20 cellular contexts compared by ENCODE assay signal in genomic region chr18:45652703-45653490, GRCh38. TPM values are rescaled to one million over a fixed set of nuclear protein-coding genes. Genes with fewer than 3 reads are reported as not detected.
A peak's percentile ranks its signal among the peaks of the same experiment; 100 is the strongest.
DNase-seq lines count a peak whose midpoint lies in the region; ATAC-seq and TF ChIP-seq lines count a peak whose summit lies in the region.
"Had no signal": no experiment of that assay in that cellular context is flagged by ENCODE, and none has a peak within 500 bp of the region (broad histone marks: within the 10 kb centered on the region; RNA-seq: fewer than 3 reads in every experiment).

No MANE protein-coding gene starts in this region.

- H2BK5ac ChIP-seq in neuronal stem cell (ENCODE audit: low read length) = no peak overlapping the region

- H2AFZ ChIP-seq in GM23248 = no peak overlapping the region
- no peak overlapping the region for H2AFZ ChIP-seq in neuronal stem cell (ENCODE audit: low read length)

- H2BK12ac ChIP-seq in neuronal stem cell (ENCODE audit: low read length) = no peak overlapping the region

- no peak overlapping the region for H4K91ac ChIP-seq in neuronal stem cell (ENCODE audit: low read depth, low read length, poor library complexity)

- no peak overlapping the region for H3K4me3 Mint-ChIP-seq in endodermal cell
- H3K4me3 Mint-ChIP-seq: activated CD4-positive, alpha-beta T cell treated with anti-CD3 and anti-CD28 coated beads, Interleukin-2, amount 10 ng/mL, durations not matched to agents 7 days and 5 days; activated T-helper 1 cell treated with anti-CD3 and anti-CD28 coated beads, Interleukin-12 subunit alpha, Interleukin-12 subunit beta, Interleukin-2, Interleukin-4 antibody, amounts not matched to agents 30 ng/mL and 10 ng/mL and 1 ng/mL, durations not matched to agents 14 hours and 24 hours and 36 hours; CD8-positive, alpha-beta T cell had no signal

- DNase-seq in GM23248 (peak; percentile 40), NCI-H226 (peak; percentile 5), endodermal cell (peak; percentile 49), neuronal stem cell (ENCODE audit: low spot score) (no peak), H7 (no peak)
- no peak for DNase-seq in activated CD4-positive, alpha-beta T cell treated with anti-CD3 and anti-CD28 coated beads for 48 hours
- DNase-seq: activated CD4-positive, alpha-beta T cell treated with anti-CD3 and anti-CD28 coated beads, Interleukin-2, amount 10 ng/mL, durations not matched to agents 7 days and 5 days; amygdala; KBM-7; midbrain; NCI-H1694 treated with DMSO at 0.1 percent for 48 hours; nucleus accumbens; sigmoid colon; stimulated activated CD4-positive, alpha-beta T cell treated with anti-CD3 and anti-CD28 coated beads, Interleukin-4, amount 100 ng/mL, for 24 hours; T-helper 2 cell had no signal

- in situ Hi-C loops in GM23248 (cut with MboI) = no loop called here

- H3K27ac Mint-ChIP-seq in endodermal cell = no peak overlapping the region
- H3K27ac Mint-ChIP-seq: activated CD4-positive, alpha-beta T cell treated with anti-CD3 and anti-CD28 coated beads, Interleukin-2, amount 10 ng/mL, durations not matched to agents 7 days and 5 days; activated T-helper 1 cell treated with anti-CD3 and anti-CD28 coated beads, Interleukin-12 subunit alpha, Interleukin-12 subunit beta, Interleukin-2, Interleukin-4 antibody, amounts not matched to agents 30 ng/mL and 10 ng/mL and 1 ng/mL, durations not matched to agents 14 hours and 24 hours and 36 hours; CD8-positive, alpha-beta T cell had no signal

- peaks cover 15% of the 10 kb centered on the region for H3K4me1 Mint-ChIP-seq in endodermal cell

- H3K9me2 ChIP-seq in GM23248 (ENCODE audit: insufficient read depth) = no peaks in the 10 kb centered on the region

- H3K4ac ChIP-seq in neuronal stem cell (ENCODE audit: low read length) = no peak overlapping the region

- peaks cover 13% of the 10 kb centered on the region for H3K4me1 ChIP-seq in GM23248 (ENCODE audit: insufficient read depth)
- peaks cover 10% of the 10 kb centered on the region for H3K4me1 ChIP-seq in endodermal cell (ENCODE audit: control insufficient read depth, insufficient read depth, low read length)
- peaks cover 0 to 5% of the 10 kb centered on the region in 2 donors for H3K4me1 ChIP-seq in neuronal stem cell (ENCODE audit: control insufficient read depth in 2 of 2, insufficient read depth in 1 of 2, low read depth in 1 of 2, low read length in 2 of 2)
- H3K4me1 ChIP-seq: sigmoid colon, tibial nerve had no signal

- no peak overlapping the region for H2BK15ac ChIP-seq in neuronal stem cell (ENCODE audit: low read length)

- no peaks in the 10 kb centered on the region for H3K79me1 ChIP-seq in neuronal stem cell (ENCODE audit: low read depth, low read length)

- H3K9me3 Mint-ChIP-seq in endodermal cell = no peaks in the 10 kb centered on the region
- H3K9me3 Mint-ChIP-seq: activated CD4-positive, alpha-beta T cell treated with anti-CD3 and anti-CD28 coated beads, Interleukin-2, amount 10 ng/mL, durations not matched to agents 7 days and 5 days; activated T-helper 1 cell treated with anti-CD3 and anti-CD28 coated beads, Interleukin-12 subunit alpha, Interleukin-12 subunit beta, Interleukin-2, Interleukin-4 antibody, amounts not matched to agents 30 ng/mL and 10 ng/mL and 1 ng/mL, durations not matched to agents 14 hours and 24 hours and 36 hours; CD8-positive, alpha-beta T cell had no signal

- H3K27me3 Mint-ChIP-seq in endodermal cell (ENCODE audit: insufficient read depth) = peaks cover 23% of the 10 kb centered on the region

- H3K36me3 ChIP-seq in GM23248 (ENCODE audit: low read depth) (no peaks in the 10 kb centered on the region), endodermal cell (ENCODE audit: control insufficient read depth, insufficient read depth, low read length) (no peaks in the 10 kb centered on the region), neuronal stem cell (replicated peaks in 1 of 2; ENCODE audit: control insufficient read depth in 2 of 2, insufficient read depth in 2 of 2, low read length in 2 of 2) (no peaks in the 10 kb centered on the region), H7 (replicated peaks; ENCODE audit: control insufficient read depth, insufficient read depth, low read length) (no peaks in the 10 kb centered on the region)
- H3K36me3 ChIP-seq: sigmoid colon, tibial nerve had no signal

- WGBS in GM23248 (ENCODE audit: low coverage in 1 of 2, low lambda C conversion rate in 2 of 2, missing lambda C conversion rate in 2 of 2), 2 experiments = 80 to 83% methylated on average over 7 of the region's 7 CpGs
- 84 to 92% methylated on average over 2 to 7 of the region's 7 CpGs for WGBS in endodermal cell (ENCODE audit: insufficient coverage in 1 of 2, insufficient read length in 1 of 2), 2 experiments
- WGBS in neuronal stem cell (ENCODE audit: extremely low coverage in 2 of 2, insufficient read length in 2 of 2, insufficient replicate concordance in 1 of 2), 2 donors = no CpG with 5 or more reads among the region's 7 CpGs

- peak overlapping the region; percentile 66 for H3K18ac ChIP-seq in neuronal stem cell (ENCODE audit: low read length)

- peaks cover 6% of the 10 kb centered on the region; the same call in 1 of the 2 replicates for H3F3A ChIP-seq in GM23248 (ENCODE audit: insufficient read depth)

- no peak for TF ChIP-seq CTCF in endodermal cell (conservative IDR thresholded peaks at IDR 0.05)

- H3K9ac ChIP-seq in GM23248 (no peak overlapping the region), endodermal cell (ENCODE audit: extremely low read depth, low read length, poor library complexity, severe bottlenecking) (no peak overlapping the region), neuronal stem cell (ENCODE audit: low read depth, low read length, poor library complexity) (no peak overlapping the region)

- peak overlapping the region; percentile 32 for H2AK5ac ChIP-seq in neuronal stem cell (ENCODE audit: low read depth, low read length)

- H2BK120ac ChIP-seq in neuronal stem cell (ENCODE audit: low read depth, low read length) = no peak overlapping the region

- H3K27ac ChIP-seq in GM23248 = no peak overlapping the region
- no peak overlapping the region for H3K27ac ChIP-seq in endodermal cell (ENCODE audit: low read depth, low read length)
- H3K27ac ChIP-seq in neuronal stem cell (replicated peaks; ENCODE audit: low read length) = no peak overlapping the region
- H3K27ac ChIP-seq: coronary artery, sigmoid colon, tibial nerve had no signal

- ATAC-seq in GM18505 (IDR thresholded peaks at IDR 0.05; ENCODE audit: unreplicated experiment) = no peak
- ATAC-seq: CD8-positive, alpha-beta T cell had no signal

- H3K27me3 ChIP-seq in GM23248 (replicated peaks; ENCODE audit: insufficient read depth) (no peaks in the 10 kb centered on the region), endodermal cell (ENCODE audit: control insufficient read depth, insufficient read depth, low read length, poor library complexity, severe bottlenecking) (no peaks in the 10 kb centered on the region), neuronal stem cell (ENCODE audit: control insufficient read depth in 3 of 3, insufficient read depth in 3 of 3, low read depth in 1 of 3, low read length in 3 of 3) (no peaks in the 10 kb centered on the region), H7 (ENCODE audit: control insufficient read depth, insufficient read depth, low read length) (no peaks in the 10 kb centered on the region)
- H3K27me3 ChIP-seq: sigmoid colon, tibial nerve had no signal

- no peak overlapping the region for H3K4me2 ChIP-seq in GM23248 (ENCODE audit: unreplicated experiment)
- no peak overlapping the region for H3K4me2 ChIP-seq in neuronal stem cell (ENCODE audit: insufficient read depth, low read length, poor library complexity, severe bottlenecking)

- no peak overlapping the region for H4K8ac ChIP-seq in neuronal stem cell (ENCODE audit: low read depth, low read length)

- no peak for TF ChIP-seq POLR2A in GM18505 (IDR thresholded peaks at IDR 0.05; ENCODE audit: borderline replicate concordance, extremely low read depth, insufficient read depth, insufficient read length)

- H3K36me3 Mint-ChIP-seq in endodermal cell (ENCODE audit: low read depth) = no peaks in the 10 kb centered on the region
- H3K36me3 Mint-ChIP-seq: CD8-positive, alpha-beta T cell had no signal

- no peak overlapping the region for H3K23ac ChIP-seq in neuronal stem cell (ENCODE audit: low read depth, low read length, poor library complexity)

- H3K79me2 ChIP-seq in GM23248 (ENCODE audit: insufficient read depth) = no peaks in the 10 kb centered on the region

- H3K9me3 ChIP-seq in GM23248 (ENCODE audit: low read depth) (no peaks in the 10 kb centered on the region), endodermal cell (ENCODE audit: control insufficient read depth, low read length) (no peaks in the 10 kb centered on the region), neuronal stem cell (replicated peaks in 1 of 2; ENCODE audit: control insufficient read depth in 2 of 2, insufficient read depth in 1 of 2, low read depth in 1 of 2, low read length in 2 of 2) (no peaks in the 10 kb centered on the region)
- H3K9me3 ChIP-seq: sigmoid colon, tibial nerve had no signal

- H3K14ac ChIP-seq in neuronal stem cell (ENCODE audit: low read length) = no peak overlapping the region

- H4K20me1 ChIP-seq in GM23248 (ENCODE audit: insufficient read depth) = no peaks in the 10 kb centered on the region

- H3K4me3 ChIP-seq in GM23248 (no peak overlapping the region), endodermal cell (ENCODE audit: low read length) (no peak overlapping the region), neuronal stem cell (ENCODE audit: low read length in 2 of 2) (no peak overlapping the region), H7 (ENCODE audit: insufficient read depth, low read depth, low read length) (no peak overlapping the region)
- H3K4me3 ChIP-seq: coronary artery, sigmoid colon, tibial nerve had no signal

RNA-seq across cellular contexts. Expression of gene SLC14A2, which starts 37.6 kb away (rescaled TPM):
- total RNA-seq in GM23248 (2014; rRNA removed; shearing (Covaris generic)) = 0.13 and 0.43 TPM in 2 replicates
- 0.18 TPM in 1 of 2 replicates, not detected in the other for polyA plus RNA-seq in GM23248 (2016; fragmentation: Nextera tagmentation; extraction: Ambion mirVana)
- under 1 TPM in 1 of 2 donors, not detected in 1; 0.09 TPM for total RNA-seq in endodermal cell
- polyA plus RNA-seq in endodermal cell (2013, experiment 1 of 2) = 0.21 TPM
- polyA plus RNA-seq in endodermal cell (2013, experiment 2 of 2) = 0.33 TPM
- polyA plus RNA-seq in neuronal stem cell (2013, experiment 1 of 2) = 0.04 TPM
- polyA plus RNA-seq in neuronal stem cell (2013, experiment 2 of 2) = 0.03 TPM
- total RNA-seq in H7 (2014; rRNA removed; shearing (Covaris generic)) = 0.04 TPM in 1 of 2 replicates, not detected in the other
- total RNA-seq: activated T-helper 1 cell treated with anti-CD3 and anti-CD28 coated beads, Interleukin-12 subunit alpha, Interleukin-12 subunit beta, Interleukin-2, Interleukin-4 antibody, amounts not matched to agents 30 ng/mL and 10 ng/mL and 1 ng/mL, durations not matched to agents 14 hours and 24 hours and 36 hours; CD8-positive, alpha-beta T cell had no signal

Comparison
In these comparisons a context has a peak if more than half of its experiments do, and no peak if none do; other contexts are left out.
1. DNase-seq: peak in GM23248 (single experiment), NCI-H226 (single experiment) and endodermal cell (single experiment); none in neuronal stem cell (single experiment), activated CD4-positive, alpha-beta T cell treated with anti-CD3 and anti-CD28 coated beads for 48 hours (single experiment) and H7 (single experiment).